In the genomic region with DNA sequence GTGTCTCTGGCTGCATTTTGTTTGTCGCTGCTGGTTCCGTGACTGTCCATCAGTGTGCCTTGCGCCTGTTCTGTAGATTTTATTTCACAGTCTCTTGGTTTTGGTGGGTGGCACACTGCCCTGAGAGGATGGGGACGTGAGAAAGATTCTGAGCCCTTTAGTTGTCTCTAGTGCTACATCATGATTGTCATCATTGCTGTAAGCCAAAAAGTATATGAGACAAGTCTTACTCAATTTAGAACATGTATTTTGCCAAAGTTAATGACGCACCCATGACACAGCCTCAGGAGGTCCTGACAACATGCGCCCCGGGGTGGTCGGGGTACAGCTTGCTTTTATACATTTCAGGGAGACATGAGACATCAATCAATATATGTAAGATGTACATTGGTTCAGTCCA, we compare ENCODE assay signal across 7 cellular contexts.
DNase-seq lines count a peak whose midpoint lies in the region; ATAC-seq, FAIRE-seq and TF ChIP-seq lines count a peak whose summit lies in the region.
"Not testable (repeated sequence)": the region's sequence is repeated elsewhere in the genome, so short reads cannot be mapped to it uniquely, and the experiment has no call there.

No MANE protein-coding gene starts in this region.

- TF ChIP-seq CTCF in OCI-LY1 (IDR thresholded peaks at IDR 0.05; ENCODE audit: low read length); bronchial epithelial cell (IDR thresholded peaks at IDR 0.05; ENCODE audit: insufficient read depth, low read length, severe bottlenecking); fibroblast of mammary gland (conservative IDR thresholded peaks at IDR 0.05; ENCODE audit: control insufficient read depth, insufficient read depth, low read depth, low read length); gastrocnemius medialis (IDR thresholded peaks at IDR 0.05 in 4 of 5, conservative IDR thresholded peaks at IDR 0.05 in 1 of 5): not testable (repeated sequence)

- H3K4me3 Mint-ChIP-seq in activated T-helper 1 cell treated with anti-CD3 and anti-CD28 coated beads, Interleukin-12 subunit alpha, Interleukin-12 subunit beta, Interleukin-2, Interleukin-4 antibody, amounts not matched to agents 30 ng/mL and 10 ng/mL and 1 ng/mL, durations not matched to agents 14 hours and 24 hours and 36 hours = not testable (repeated sequence)

- H3K4me2 ChIP-seq in OCI-LY1 (ENCODE audit: low read length) = peak overlapping the region; percentile 23; the same call in 1 of the 2 replicates
- not testable (repeated sequence) for H3K4me2 ChIP-seq in mesenchymal stem cell (ENCODE audit: low read length, poor library complexity, severe bottlenecking)

- H3K9ac ChIP-seq in OCI-LY1 (ENCODE audit: low read length); mesenchymal stem cell (ENCODE audit: low read length): not testable (repeated sequence)

- H2AFZ ChIP-seq in OCI-LY1 (ENCODE audit: low read length); mesenchymal stem cell (ENCODE audit: low read depth, low read length): not testable (repeated sequence)

- peak overlapping the region; percentile 70 for H3K27ac Mint-ChIP-seq in activated T-helper 1 cell treated with anti-CD3 and anti-CD28 coated beads, Interleukin-12 subunit alpha, Interleukin-12 subunit beta, Interleukin-2, Interleukin-4 antibody, amounts not matched to agents 30 ng/mL and 10 ng/mL and 1 ng/mL, durations not matched to agents 14 hours and 24 hours and 36 hours

- not testable (repeated sequence) for H3K18ac ChIP-seq in mesenchymal stem cell (ENCODE audit: low read depth in 1 of 2, low read length in 2 of 2)

- not testable (repeated sequence) for H4K91ac ChIP-seq in mesenchymal stem cell (ENCODE audit: low read length)

- H4K8ac ChIP-seq in mesenchymal stem cell (ENCODE audit: low read length) = not testable (repeated sequence)

- H3K36me3 ChIP-seq in OCI-LY1 (ENCODE audit: insufficient read depth, low read length); bronchial epithelial cell (ENCODE audit: control insufficient read depth, insufficient read depth, low read length); mesenchymal stem cell (ENCODE audit: control insufficient read depth in 1 of 2, insufficient read depth in 2 of 2, low read depth in 1 of 2, low read length in 2 of 2); gastrocnemius medialis: not testable (repeated sequence)

- peaks cover 14% of the 10 kb centered on the region for H3K36me3 Mint-ChIP-seq in activated T-helper 1 cell treated with anti-CD3 and anti-CD28 coated beads, Interleukin-12 subunit alpha, Interleukin-12 subunit beta, Interleukin-2, Interleukin-4 antibody, amounts not matched to agents 30 ng/mL and 10 ng/mL and 1 ng/mL, durations not matched to agents 14 hours and 24 hours and 36 hours (ENCODE audit: low read depth)

- peaks cover 48% of the 10 kb centered on the region for H3K4me1 Mint-ChIP-seq in activated T-helper 1 cell treated with anti-CD3 and anti-CD28 coated beads, Interleukin-12 subunit alpha, Interleukin-12 subunit beta, Interleukin-2, Interleukin-4 antibody, amounts not matched to agents 30 ng/mL and 10 ng/mL and 1 ng/mL, durations not matched to agents 14 hours and 24 hours and 36 hours (ENCODE audit: low read depth)

- not testable (repeated sequence) for H3K4me3 ChIP-seq in OCI-LY1 (ENCODE audit: low read depth, low read length, poor library complexity, severe bottlenecking); bronchial epithelial cell (ENCODE audit: low read depth, low read length); fibroblast of mammary gland (ENCODE audit: control insufficient read depth, low read depth, low read length); mesenchymal stem cell (ENCODE audit: insufficient read depth in 1 of 2, low read depth in 1 of 2, low read length in 2 of 2); gastrocnemius medialis

- not testable (repeated sequence) for H2AK5ac ChIP-seq in mesenchymal stem cell (ENCODE audit: low read length, severe bottlenecking)

- H2BK12ac ChIP-seq in mesenchymal stem cell (ENCODE audit: low read length in 2 of 2) = not testable (repeated sequence)

- H2BK5ac ChIP-seq in mesenchymal stem cell (ENCODE audit: low read depth, low read length, poor library complexity, severe bottlenecking) = not testable (repeated sequence)

- not testable (repeated sequence) for FAIRE-seq in bronchial epithelial cell (lab: Jason Lieb, UNC)

- not testable (repeated sequence) for H3K79me2 ChIP-seq in OCI-LY1 (ENCODE audit: insufficient read depth, low read length)

- DNase-seq in EH (ENCODE audit: low read depth) = peak; percentile 28
- not testable (repeated sequence) for DNase-seq in activated T-helper 1 cell treated with anti-CD3 and anti-CD28 coated beads, Interleukin-12 subunit alpha, Interleukin-12 subunit beta, Interleukin-2, Interleukin-4 antibody, amounts not matched to agents 30 ng/mL and 10 ng/mL and 1 ng/mL, durations not matched to agents 14 hours and 24 hours and 36 hours (ENCODE audit: low spot score); mesenchymal stem cell; gastrocnemius medialis
- DNase-seq in bronchial epithelial cell (ENCODE audit: low read depth) = peak; percentile 29
- DNase-seq in fibroblast of mammary gland (ENCODE audit: low read depth) = peak; percentile 89

- peak overlapping the region; percentile 69 for H3K27ac ChIP-seq in OCI-LY1 (ENCODE audit: low read depth, low read length, poor library complexity, severe bottlenecking)
- peak overlapping the region; percentile 71 for H3K27ac ChIP-seq in mesenchymal stem cell (ENCODE audit: low read length, poor library complexity, severe bottlenecking)
- peak overlapping the region; percentile 76 to 90 (median 86) for H3K27ac ChIP-seq in gastrocnemius medialis

- H4K20me1 ChIP-seq in OCI-LY1 (ENCODE audit: insufficient read depth, low read length) = not testable (repeated sequence)

- H3K14ac ChIP-seq in mesenchymal stem cell (ENCODE audit: low read length in 2 of 2) = not testable (repeated sequence)

- H3K4me1 ChIP-seq in OCI-LY1 (ENCODE audit: insufficient read depth, low read length, severe bottlenecking) (peaks cover 27% of the 10 kb centered on the region), gastrocnemius medialis (peaks cover 9 to 15% of the 10 kb centered on the region in 2 donors)
- H3K4me1 ChIP-seq in mesenchymal stem cell (ENCODE audit: control insufficient read depth, insufficient read depth, low read depth, low read length) = not testable (repeated sequence)

- not testable (repeated sequence) for H3K27me3 ChIP-seq in OCI-LY1 (ENCODE audit: insufficient read depth, low read length); bronchial epithelial cell (ENCODE audit: control insufficient read depth, insufficient read depth, low read length); mesenchymal stem cell (ENCODE audit: control insufficient read depth in 1 of 2, insufficient read depth in 1 of 2, low read length in 2 of 2); gastrocnemius medialis

- in situ Hi-C loops in gastrocnemius medialis (cut with MboI; ENCODE audit: low sequenced_read_pairs in 4 of 4) = not testable (repeated sequence)

- not testable (repeated sequence) for H3K4ac ChIP-seq in mesenchymal stem cell (ENCODE audit: low read depth in 1 of 2, low read length in 2 of 2)

- TF ChIP-seq POLR2A in gastrocnemius medialis (IDR thresholded peaks at IDR 0.05) = not testable (repeated sequence)

- not testable (repeated sequence) for H2BK120ac ChIP-seq in mesenchymal stem cell (ENCODE audit: low read depth, low read length)

- H2BK15ac ChIP-seq in mesenchymal stem cell (ENCODE audit: low read depth, poor library complexity, severe bottlenecking) = not testable (repeated sequence)

- H3K9me3 ChIP-seq in OCI-LY1 (ENCODE audit: low read length); mesenchymal stem cell (ENCODE audit: control insufficient read depth, low read length); gastrocnemius medialis: not testable (repeated sequence)

- ATAC-seq in gastrocnemius medialis = not testable (repeated sequence)

- WGBS in mesenchymal stem cell = no CpG with 5 or more reads among the region's 8 CpGs

- H3K23ac ChIP-seq in mesenchymal stem cell (ENCODE audit: low read length in 2 of 2) = not testable (repeated sequence)

- intact Hi-C loops in activated T-helper 1 cell treated with anti-CD3 and anti-CD28 coated beads, Interleukin-12 subunit alpha, Interleukin-12 subunit beta, Interleukin-2, Interleukin-4 antibody, amounts not matched to agents 30 ng/mL and 10 ng/mL and 1 ng/mL, durations not matched to agents 14 hours and 24 hours and 36 hours (cut with micrococcal nuclease) = loop anchor here (2.0 to 5.0 kb wide), 3 partner anchors 41 to 121 kb away; a partner anchor contains a TSS
- intact Hi-C loops in gastrocnemius medialis (cut with DNase I; ENCODE audit: low total_unique reads) = not testable (repeated sequence)

- H3K9me3 Mint-ChIP-seq in activated T-helper 1 cell treated with anti-CD3 and anti-CD28 coated beads, Interleukin-12 subunit alpha, Interleukin-12 subunit beta, Interleukin-2, Interleukin-4 antibody, amounts not matched to agents 30 ng/mL and 10 ng/mL and 1 ng/mL, durations not matched to agents 14 hours and 24 hours and 36 hours = not testable (repeated sequence)

- H3K27me3 Mint-ChIP-seq in activated T-helper 1 cell treated with anti-CD3 and anti-CD28 coated beads, Interleukin-12 subunit alpha, Interleukin-12 subunit beta, Interleukin-2, Interleukin-4 antibody, amounts not matched to agents 30 ng/mL and 10 ng/mL and 1 ng/mL, durations not matched to agents 14 hours and 24 hours and 36 hours (ENCODE audit: insufficient read depth) = not testable (repeated sequence)

- not testable (repeated sequence) for H3K9me2 ChIP-seq in OCI-LY1 (ENCODE audit: low read depth, low read length)

- H3K79me1 ChIP-seq in mesenchymal stem cell (replicated peaks; ENCODE audit: low read length, poor library complexity, severe bottlenecking) = not testable (repeated sequence)

- not testable (repeated sequence) for H3F3A ChIP-seq in OCI-LY1 (ENCODE audit: insufficient read depth, low read length)
